ENCODE assay signal across 10 cellular contexts in genomic region chr9:92964981-92965758, GRCh38. TPM values are rescaled to one million over a fixed set of nuclear protein-coding genes. Genes with fewer than 3 reads are reported as not detected.
DNase-seq lines count a peak whose midpoint lies in the region; ATAC-seq, FAIRE-seq and TF ChIP-seq lines count a peak whose summit lies in the region.
"Had no signal": no experiment of that assay in that cellular context is flagged by ENCODE, and none has a peak within 500 bp of the region (broad histone marks: within the 10 kb centered on the region; RNA-seq: fewer than 3 reads in every experiment).

No MANE protein-coding gene starts in this region.

- no peak overlapping the region for H2BK20ac ChIP-seq in IMR-90 (ENCODE audit: low read depth, low read length)

- peak overlapping the region; percentile 78 for H3K4me3 ChIP-seq in DOHH2 (ENCODE audit: low read length)
- H3K4me3 ChIP-seq in IMR-90 (ENCODE audit: insufficient read depth, low read depth, low read length), result no peak overlapping the region
- peak overlapping the region; percentile 85 for H3K4me3 ChIP-seq in naive thymus-derived CD4-positive, alpha-beta T cell (ENCODE audit: low read length)
- H3K4me3 ChIP-seq: SJSA1 had no signal

- no peaks in the 10 kb centered on the region for H3K79me1 ChIP-seq in IMR-90 (ENCODE audit: low read depth in 1 of 2, low read length in 2 of 2)

- no peak overlapping the region for H3K23ac ChIP-seq in IMR-90 (ENCODE audit: low read depth, low read length)

- peaks cover 62% of the 10 kb centered on the region for H3K4me1 Mint-ChIP-seq in activated naive CD4-positive, alpha-beta T cell treated with anti-CD3 and anti-CD28 coated beads, Interleukin-2, amount 10 ng/mL, durations not matched to agents 7 days and 5 days
- H3K4me1 Mint-ChIP-seq in naive thymus-derived CD4-positive, alpha-beta T cell, result peaks cover 43 to 64% (median 62%) of the 10 kb centered on the region in 7 donors

- CTCF ChIA-PET in IMR-90 (lab: Yijun Ruan, JAX), result no interaction called here
- CTCF ChIA-PET in activated naive CD4-positive, alpha-beta T cell treated with anti-CD3 and anti-CD28 coated beads, Interleukin-2, amount 10 ng/mL, durations not matched to agents 7 days and 5 days (lab: Charles Lee), result interaction anchor here (1.1 to 1.6 kb wide), 2 partner anchors 9 to 11 kb away, joined by 3 to 9 read pairs; no protein-coding TSS in a partner anchor
- CTCF ChIA-PET in naive thymus-derived CD4-positive, alpha-beta T cell (lab: Charles Lee), result interaction anchor here (0.6 to 2.8 kb wide), 6 partner anchors 8 to 191 kb away, joined by 3 to 18 read pairs (median 5); no protein-coding TSS in a partner anchor

- H3K27ac Mint-ChIP-seq in activated naive CD4-positive, alpha-beta T cell treated with anti-CD3 and anti-CD28 coated beads, Interleukin-2, amount 10 ng/mL, durations not matched to agents 7 days and 5 days, result peak overlapping the region; percentile 99
- H3K27ac Mint-ChIP-seq in naive thymus-derived CD4-positive, alpha-beta T cell, result peak overlapping the region; percentile 96 to 99 (median 98)

- peak overlapping the region; percentile 14 for H2AFZ ChIP-seq in IMR-90 (replicated peaks; ENCODE audit: low read length, poor library complexity)

- H2BK15ac ChIP-seq in IMR-90 (ENCODE audit: low read depth, low read length), result no peak overlapping the region

- H3K9me3 ChIP-seq in DOHH2 (ENCODE audit: control insufficient read depth, insufficient read depth, low read length) (no peaks in the 10 kb centered on the region), IMR-90 (ENCODE audit: control insufficient read depth, insufficient read depth, low read length) (no peaks in the 10 kb centered on the region; the same call in 1 of the 2 replicates)
- peaks cover 0 to 4% (median 3%) of the 10 kb centered on the region in 3 experiments for H3K9me3 ChIP-seq in naive thymus-derived CD4-positive, alpha-beta T cell (ENCODE audit: control insufficient read depth in 2 of 3, low read length in 3 of 3)
- H3K9me3 ChIP-seq: SJSA1 had no signal

- no peak overlapping the region for H2BK5ac ChIP-seq in IMR-90 (ENCODE audit: low read depth, low read length, poor library complexity, severe bottlenecking)

- H3K56ac ChIP-seq in IMR-90 (ENCODE audit: extremely low read depth, insufficient read depth, low read length), result no peak overlapping the region

- H3K27me3 ChIP-seq in DOHH2 (ENCODE audit: control insufficient read depth, low read length) (no peaks in the 10 kb centered on the region), IMR-90 (ENCODE audit: control insufficient read depth, insufficient read depth, low read length) (peaks cover 4% of the 10 kb centered on the region; the same call in 1 of the 2 replicates)
- H3K27me3 ChIP-seq in naive thymus-derived CD4-positive, alpha-beta T cell (ENCODE audit: control insufficient read depth in 2 of 2, insufficient read depth in 2 of 2, low read length in 2 of 2), result no peaks in the 10 kb centered on the region
- H3K27me3 ChIP-seq: SJSA1 had no signal

- no peak overlapping the region for H2AK9ac ChIP-seq in IMR-90 (replicated peaks; ENCODE audit: low read depth, low read length, poor library complexity)

- no peak overlapping the region for H2AK5ac ChIP-seq in IMR-90 (ENCODE audit: low read depth, low read length)

- H3K27ac ChIP-seq in DOHH2 (ENCODE audit: low read depth, low read length) (peak overlapping the region; percentile 68), IMR-90 (ENCODE audit: insufficient read depth, low read length) (no peak overlapping the region)
- peak overlapping the region; percentile 85 for H3K27ac ChIP-seq in naive thymus-derived CD4-positive, alpha-beta T cell (ENCODE audit: low read depth, low read length)
- H3K27ac ChIP-seq: SJSA1 had no signal

- H3K79me2 ChIP-seq in DOHH2 (ENCODE audit: control insufficient read depth, low read length), result peaks cover 49% of the 10 kb centered on the region

- H3K9me1 ChIP-seq in IMR-90 (ENCODE audit: insufficient read depth, low read length), result no peaks in the 10 kb centered on the region

- peaks cover 10% of the 10 kb centered on the region for H3K9me3 Mint-ChIP-seq in activated naive CD4-positive, alpha-beta T cell treated with anti-CD3 and anti-CD28 coated beads, Interleukin-2, amount 10 ng/mL, durations not matched to agents 7 days and 5 days
- H3K9me3 Mint-ChIP-seq in naive thymus-derived CD4-positive, alpha-beta T cell, result peaks cover 0 to 7% (median 0%) of the 10 kb centered on the region in 11 donors

- no peak overlapping the region for H2BK120ac ChIP-seq in IMR-90 (ENCODE audit: low read depth, low read length)

- intact Hi-C loops in IMR-90 (cut with micrococcal nuclease), result no loop called here
- intact Hi-C loops in naive thymus-derived CD4-positive, alpha-beta T cell (cut with micrococcal nuclease), result loop anchor here (1.0 to 5.0 kb wide), 16 partner anchors 7 to 602 kb away; partner anchors contain the start of genes CARD19 (in 2 of the 2), FAM120AOS (in 2 of the 2), ZNF484 (in 2 of the 2) and FAM120A (in 1 of the 2)

- no peak for FAIRE-seq in HTR-8/SVneo (lab: Jason Lieb, UNC)
- FAIRE-seq: endothelial cell of umbilical vein had no signal

- 40% methylated on average over 1 of the region's 22 CpGs; no CpG with 5 or more reads in 1 of the 2 experiments for WGBS in IMR-90 (ENCODE audit: extremely low coverage in 2 of 2, insufficient read length in 1 of 2), 2 experiments

- POLR2A ChIA-PET in IMR-90 (lab: Charles Lee; ENCODE audit: unreplicated experiment), result no interaction called here
- POLR2A ChIA-PET in naive thymus-derived CD4-positive, alpha-beta T cell (lab: Charles Lee), result interaction anchor here (0.7 to 12.8 kb wide), 26 partner anchors 10 to 640 kb away, joined by 3 to 233 read pairs (median 8); partner anchors contain the start of genes FGD3, NINJ1 and NOL8

- no peaks in the 10 kb centered on the region for H3K9me2 ChIP-seq in DOHH2 (replicated peaks; ENCODE audit: control insufficient read depth, low read length)

- H4K5ac ChIP-seq in IMR-90 (ENCODE audit: low read depth, low read length), result no peak overlapping the region

- no peak for ATAC-seq in IMR-90 (ENCODE audit: low read depth)
- no peak for ATAC-seq in naive thymus-derived CD4-positive, alpha-beta T cell
- no peak for ATAC-seq in HG03469 (IDR thresholded peaks at IDR 0.05; ENCODE audit: unreplicated experiment)

- TF ChIP-seq POLR2A in IMR-90 (IDR thresholded peaks at IDR 0.05; ENCODE audit: low read depth, low read length), result no peak

- peak overlapping the region; percentile 97 for H3K4me2 ChIP-seq in DOHH2 (ENCODE audit: low read length)
- H3K4me2 ChIP-seq in IMR-90 (ENCODE audit: low read depth, low read length), result no peak overlapping the region

- no peak overlapping the region for H4K91ac ChIP-seq in IMR-90 (ENCODE audit: insufficient read depth, low read depth, low read length)

- H3K36me3 ChIP-seq in DOHH2 (ENCODE audit: control insufficient read depth, low read length), result no peaks in the 10 kb centered on the region; the same call in 1 of the 2 replicates
- H3K36me3 ChIP-seq in IMR-90 (ENCODE audit: control insufficient read depth, insufficient read depth, low read length), result no peaks in the 10 kb centered on the region
- peaks cover 0 to 27% (median 6%) of the 10 kb centered on the region in 3 experiments for H3K36me3 ChIP-seq in naive thymus-derived CD4-positive, alpha-beta T cell (ENCODE audit: control insufficient read depth in 2 of 3, insufficient read depth in 3 of 3, low read length in 3 of 3)
- H3K36me3 ChIP-seq: SJSA1 had no signal

- no peak overlapping the region for H3K4ac ChIP-seq in IMR-90 (ENCODE audit: low read depth, low read length)

- no peak overlapping the region for H3K18ac ChIP-seq in IMR-90 (ENCODE audit: low read depth, low read length)

- TF ChIP-seq CTCF in DOHH2 (IDR thresholded peaks at IDR 0.05; ENCODE audit: low read depth, low read length, poor library complexity, severe bottlenecking), result no peak
- no peak for TF ChIP-seq CTCF in IMR-90 (conservative IDR thresholded peaks at IDR 0.05; ENCODE audit: low read depth, low read length)

- H4K20me1 ChIP-seq in DOHH2 (ENCODE audit: control insufficient read depth, insufficient read depth, low read depth, low read length) (no peaks in the 10 kb centered on the region), IMR-90 (ENCODE audit: insufficient read depth, low read length) (no peaks in the 10 kb centered on the region)

- no peaks in the 10 kb centered on the region for H3K27me3 Mint-ChIP-seq in activated naive CD4-positive, alpha-beta T cell treated with anti-CD3 and anti-CD28 coated beads, Interleukin-2, amount 10 ng/mL, durations not matched to agents 7 days and 5 days
- no peaks in the 10 kb centered on the region for H3K27me3 Mint-ChIP-seq in naive thymus-derived CD4-positive, alpha-beta T cell

- H3K14ac ChIP-seq in IMR-90 (replicated peaks; ENCODE audit: low read depth, low read length), result no peak overlapping the region

- in situ Hi-C loops in IMR-90 (cut with MboI; ENCODE audit: low sequenced_read_pairs), result no loop called here

- dilution Hi-C loops in IMR-90 (cut with HindIII; ENCODE audit: low sequenced_read_pairs, unreplicated experiment), result no loop called here

- H3K36me3 Mint-ChIP-seq in activated naive CD4-positive, alpha-beta T cell treated with anti-CD3 and anti-CD28 coated beads, Interleukin-2, amount 10 ng/mL, durations not matched to agents 7 days and 5 days, result peaks cover 63% of the 10 kb centered on the region
- H3K36me3 Mint-ChIP-seq in naive thymus-derived CD4-positive, alpha-beta T cell, result peaks cover 4 to 44% (median 26%) of the 10 kb centered on the region in 5 donors

- no peak overlapping the region for H3K9ac ChIP-seq in IMR-90 (ENCODE audit: low read depth, low read length)

- DNase-seq in IMR-90, result no peak
- peak; percentile 62 for DNase-seq in activated naive CD4-positive, alpha-beta T cell treated with anti-CD3 and anti-CD28 coated beads, Interleukin-2, amount 10 ng/mL, durations not matched to agents 7 days and 5 days
- peak in 2 of 9 donors; percentile 30 to 40 for DNase-seq in naive thymus-derived CD4-positive, alpha-beta T cell
- no peak for DNase-seq in NCI-H2171 (lab: John Stamatoyannopoulos, UW)
- no peak for DNase-seq in NCI-H446 (lab: John Stamatoyannopoulos, UW)
- no peak for DNase-seq in HTR-8/SVneo (ENCODE audit: insufficient read length, low spot score)

- H4K8ac ChIP-seq in IMR-90 (ENCODE audit: low read depth in 2 of 2, low read length in 2 of 2), result no peak overlapping the region

- TF ChIP-seq RAD21 in IMR-90 (IDR thresholded peaks at IDR 0.05; ENCODE audit: low read length), result no peak

- BruUV-seq in IMR-90 (replicated peaks; lab: Mats Ljungman, UMichigan), result no TSS peak

- peaks cover 48% of the 10 kb centered on the region for H3K4me1 ChIP-seq in DOHH2 (ENCODE audit: control insufficient read depth, low read length)
- H3K4me1 ChIP-seq in IMR-90 (ENCODE audit: control insufficient read depth, insufficient read depth, low read length), result no peaks in the 10 kb centered on the region
- peaks cover 65 to 71% of the 10 kb centered on the region in 2 donors for H3K4me1 ChIP-seq in naive thymus-derived CD4-positive, alpha-beta T cell (ENCODE audit: control insufficient read depth in 2 of 2, insufficient read depth in 2 of 2, low read length in 2 of 2)

- no peaks in the 10 kb centered on the region for H3F3A ChIP-seq in DOHH2 (ENCODE audit: control insufficient read depth, insufficient read depth)

- peak overlapping the region; percentile 86 for H3K4me3 Mint-ChIP-seq in activated naive CD4-positive, alpha-beta T cell treated with anti-CD3 and anti-CD28 coated beads, Interleukin-2, amount 10 ng/mL, durations not matched to agents 7 days and 5 days
- H3K4me3 Mint-ChIP-seq in naive thymus-derived CD4-positive, alpha-beta T cell, result peak overlapping the region; percentile 86 to 98 (median 93)

RNA-seq across cellular contexts. Expression of gene FGD3, which starts 17.8 kb away (rescaled TPM):
- total RNA-seq in IMR-90 (2012; rRNA removed), result not detected in 2 replicates
- not detected in 2 replicates for polyA plus RNA-seq in IMR-90 (2012; rRNA removed)
- polyA plus RNA-seq in IMR-90 (2012; cell fraction: cytosol; rRNA removed), result not detected in 2 replicates
- not detected in 2 replicates for polyA plus RNA-seq in IMR-90 (2012; cell fraction: nucleus; rRNA removed; ENCODE audit: low replicate concordance)
- total RNA-seq in naive thymus-derived CD4-positive, alpha-beta T cell, result 100 to 1,000 TPM; 141 to 341 (median 193) TPM
- polyA plus RNA-seq in naive thymus-derived CD4-positive, alpha-beta T cell, result 100 to 1,000 TPM; 114 to 216 TPM
- total RNA-seq: endothelial cell of umbilical vein, SJSA1 had no signal
- polyA plus RNA-seq: endothelial cell of umbilical vein had no signal

Comparison
In these comparisons a context has a peak if more than half of its experiments do, and no peak if none do; other contexts are left out.
1. RNA of gene FGD3, which starts 17.8 kb away (total RNA-seq): 141 to 341 TPM in naive thymus-derived CD4-positive, alpha-beta T cell; not detected in IMR-90; every median in the first group is over 100 times any median in the second.